In the genomic region with DNA sequence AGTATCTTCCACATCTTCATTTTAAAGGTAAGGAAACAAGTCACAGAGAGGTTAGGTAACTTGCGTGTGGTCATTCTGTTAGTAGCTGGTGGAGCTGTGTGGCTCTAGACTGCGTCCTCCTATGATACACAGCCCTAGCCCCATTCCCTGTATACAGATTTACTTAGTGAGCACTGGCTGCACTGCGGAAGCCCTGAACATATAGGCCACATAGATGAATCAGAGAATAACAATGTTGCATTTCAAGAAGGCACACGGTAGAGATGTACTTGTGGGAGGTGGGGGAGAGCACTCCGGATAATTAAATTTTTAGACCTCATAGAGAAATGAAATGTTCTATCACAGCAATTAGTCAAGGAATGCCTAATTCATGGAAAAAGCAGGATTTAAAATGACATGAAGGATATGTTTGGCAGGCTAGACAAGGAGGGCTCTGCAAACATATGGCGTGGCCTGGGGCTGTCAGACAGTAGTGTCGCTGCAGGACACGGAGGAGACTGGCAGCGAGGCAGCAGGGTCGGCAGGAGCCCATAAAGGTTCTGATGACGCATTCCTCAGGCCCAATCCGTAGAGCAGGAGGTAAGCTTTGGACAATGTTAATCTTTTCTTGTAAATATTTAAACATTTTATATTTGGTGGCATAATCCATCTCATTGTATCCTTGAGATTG, we compare ENCODE assay signal across 2 cellular contexts.
TF ChIP-seq lines count a peak whose summit lies in the region.

No MANE protein-coding gene starts in this region.

TF ChIP-seq in GM23338, 12 proteins besides CTCF, POLR2A, EP300 and RAD21 (continues in another document):
- TF ChIP-seq POLR2AphosphoS5 (IDR thresholded peaks at IDR 0.05; ENCODE audit: low read depth) (no peak), EZH2 (IDR thresholded peaks at IDR 0.05; ENCODE audit: low read depth, unreplicated experiment) (no peak), JUNB (IDR thresholded peaks at IDR 0.05; ENCODE audit: unreplicated experiment) (no peak), EZH2phosphoT487 (IDR thresholded peaks at IDR 0.05; ENCODE audit: unreplicated experiment) (no peak), CREB1 (CRISPR knock-in tag; IDR thresholded peaks at IDR 0.05; ENCODE audit: low read depth) (no peak)
- TF ChIP-seq, protein P1, sequence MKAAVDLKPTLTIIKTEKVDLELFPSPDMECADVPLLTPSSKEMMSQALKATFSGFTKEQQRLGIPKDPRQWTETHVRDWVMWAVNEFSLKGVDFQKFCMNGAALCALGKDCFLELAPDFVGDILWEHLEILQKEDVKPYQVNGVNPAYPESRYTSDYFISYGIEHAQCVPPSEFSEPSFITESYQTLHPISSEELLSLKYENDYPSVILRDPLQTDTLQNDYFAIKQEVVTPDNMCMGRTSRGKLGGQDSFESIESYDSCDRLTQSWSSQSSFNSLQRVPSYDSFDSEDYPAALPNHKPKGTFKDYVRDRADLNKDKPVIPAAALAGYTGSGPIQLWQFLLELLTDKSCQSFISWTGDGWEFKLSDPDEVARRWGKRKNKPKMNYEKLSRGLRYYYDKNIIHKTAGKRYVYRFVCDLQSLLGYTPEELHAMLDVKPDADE (IDR thresholded peaks at IDR 0.05) = no peak
- TF ChIP-seq, protein P2, sequence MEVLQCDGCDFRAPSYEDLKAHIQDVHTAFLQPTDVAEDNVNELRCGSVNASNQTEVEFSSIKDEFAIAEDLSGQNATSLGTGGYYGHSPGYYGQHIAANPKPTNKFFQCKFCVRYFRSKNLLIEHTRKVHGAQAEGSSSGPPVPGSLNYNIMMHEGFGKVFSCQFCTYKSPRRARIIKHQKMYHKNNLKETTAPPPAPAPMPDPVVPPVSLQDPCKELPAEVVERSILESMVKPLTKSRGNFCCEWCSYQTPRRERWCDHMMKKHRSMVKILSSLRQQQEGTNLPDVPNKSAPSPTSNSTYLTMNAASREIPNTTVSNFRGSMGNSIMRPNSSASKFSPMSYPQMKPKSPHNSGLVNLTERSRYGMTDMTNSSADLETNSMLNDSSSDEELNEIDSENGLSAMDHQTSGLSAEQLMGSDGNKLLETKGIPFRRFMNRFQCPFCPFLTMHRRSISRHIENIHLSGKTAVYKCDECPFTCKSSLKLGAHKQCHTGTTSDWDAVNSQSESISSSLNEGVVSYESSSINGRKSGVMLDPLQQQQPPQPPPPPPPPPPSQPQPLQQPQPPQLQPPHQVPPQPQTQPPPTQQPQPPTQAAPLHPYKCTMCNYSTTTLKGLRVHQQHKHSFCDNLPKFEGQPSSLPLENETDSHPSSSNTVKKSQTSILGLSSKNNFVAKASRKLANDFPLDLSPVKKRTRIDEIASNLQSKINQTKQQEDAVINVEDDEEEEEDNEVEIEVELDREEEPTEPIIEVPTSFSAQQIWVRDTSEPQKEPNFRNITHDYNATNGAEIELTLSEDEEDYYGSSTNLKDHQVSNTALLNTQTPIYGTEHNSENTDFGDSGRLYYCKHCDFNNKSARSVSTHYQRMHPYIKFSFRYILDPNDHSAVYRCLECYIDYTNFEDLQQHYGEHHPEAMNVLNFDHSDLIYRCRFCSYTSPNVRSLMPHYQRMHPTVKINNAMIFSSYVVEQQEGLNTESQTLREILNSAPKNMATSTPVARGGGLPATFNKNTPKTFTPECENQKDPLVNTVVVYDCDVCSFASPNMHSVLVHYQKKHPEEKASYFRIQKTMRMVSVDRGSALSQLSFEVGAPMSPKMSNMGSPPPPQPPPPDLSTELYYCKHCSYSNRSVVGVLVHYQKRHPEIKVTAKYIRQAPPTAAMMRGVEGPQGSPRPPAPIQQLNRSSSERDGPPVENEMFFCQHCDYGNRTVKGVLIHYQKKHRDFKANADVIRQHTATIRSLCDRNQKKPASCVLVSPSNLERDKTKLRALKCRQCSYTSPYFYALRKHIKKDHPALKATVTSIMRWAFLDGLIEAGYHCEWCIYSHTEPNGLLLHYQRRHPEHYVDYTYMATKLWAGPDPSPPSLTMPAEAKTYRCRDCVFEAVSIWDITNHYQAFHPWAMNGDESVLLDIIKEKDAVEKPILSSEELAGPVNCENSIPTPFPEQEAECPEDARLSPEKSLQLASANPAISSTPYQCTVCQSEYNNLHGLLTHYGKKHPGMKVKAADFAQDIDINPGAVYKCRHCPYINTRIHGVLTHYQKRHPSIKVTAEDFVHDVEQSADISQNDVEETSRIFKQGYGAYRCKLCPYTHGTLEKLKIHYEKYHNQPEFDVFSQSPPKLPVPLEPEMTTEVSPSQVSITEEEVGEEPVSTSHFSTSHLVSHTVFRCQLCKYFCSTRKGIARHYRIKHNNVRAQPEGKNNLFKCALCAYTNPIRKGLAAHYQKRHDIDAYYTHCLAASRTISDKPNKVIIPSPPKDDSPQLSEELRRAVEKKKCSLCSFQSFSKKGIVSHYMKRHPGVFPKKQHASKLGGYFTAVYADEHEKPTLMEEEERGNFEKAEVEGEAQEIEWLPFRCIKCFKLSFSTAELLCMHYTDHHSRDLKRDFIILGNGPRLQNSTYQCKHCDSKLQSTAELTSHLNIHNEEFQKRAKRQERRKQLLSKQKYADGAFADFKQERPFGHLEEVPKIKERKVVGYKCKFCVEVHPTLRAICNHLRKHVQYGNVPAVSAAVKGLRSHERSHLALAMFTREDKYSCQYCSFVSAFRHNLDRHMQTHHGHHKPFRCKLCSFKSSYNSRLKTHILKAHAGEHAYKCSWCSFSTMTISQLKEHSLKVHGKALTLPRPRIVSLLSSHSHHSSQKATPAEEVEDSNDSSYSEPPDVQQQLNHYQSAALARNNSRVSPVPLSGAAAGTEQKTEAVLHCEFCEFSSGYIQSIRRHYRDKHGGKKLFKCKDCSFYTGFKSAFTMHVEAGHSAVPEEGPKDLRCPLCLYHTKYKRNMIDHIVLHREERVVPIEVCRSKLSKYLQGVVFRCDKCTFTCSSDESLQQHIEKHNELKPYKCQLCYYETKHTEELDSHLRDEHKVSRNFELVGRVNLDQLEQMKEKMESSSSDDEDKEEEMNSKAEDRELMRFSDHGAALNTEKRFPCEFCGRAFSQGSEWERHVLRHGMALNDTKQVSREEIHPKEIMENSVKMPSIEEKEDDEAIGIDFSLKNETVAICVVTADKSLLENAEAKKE (CRISPR knock-in tag; IDR thresholded peaks at IDR 0.05) = no peak
- TF ChIP-seq, protein P3, sequence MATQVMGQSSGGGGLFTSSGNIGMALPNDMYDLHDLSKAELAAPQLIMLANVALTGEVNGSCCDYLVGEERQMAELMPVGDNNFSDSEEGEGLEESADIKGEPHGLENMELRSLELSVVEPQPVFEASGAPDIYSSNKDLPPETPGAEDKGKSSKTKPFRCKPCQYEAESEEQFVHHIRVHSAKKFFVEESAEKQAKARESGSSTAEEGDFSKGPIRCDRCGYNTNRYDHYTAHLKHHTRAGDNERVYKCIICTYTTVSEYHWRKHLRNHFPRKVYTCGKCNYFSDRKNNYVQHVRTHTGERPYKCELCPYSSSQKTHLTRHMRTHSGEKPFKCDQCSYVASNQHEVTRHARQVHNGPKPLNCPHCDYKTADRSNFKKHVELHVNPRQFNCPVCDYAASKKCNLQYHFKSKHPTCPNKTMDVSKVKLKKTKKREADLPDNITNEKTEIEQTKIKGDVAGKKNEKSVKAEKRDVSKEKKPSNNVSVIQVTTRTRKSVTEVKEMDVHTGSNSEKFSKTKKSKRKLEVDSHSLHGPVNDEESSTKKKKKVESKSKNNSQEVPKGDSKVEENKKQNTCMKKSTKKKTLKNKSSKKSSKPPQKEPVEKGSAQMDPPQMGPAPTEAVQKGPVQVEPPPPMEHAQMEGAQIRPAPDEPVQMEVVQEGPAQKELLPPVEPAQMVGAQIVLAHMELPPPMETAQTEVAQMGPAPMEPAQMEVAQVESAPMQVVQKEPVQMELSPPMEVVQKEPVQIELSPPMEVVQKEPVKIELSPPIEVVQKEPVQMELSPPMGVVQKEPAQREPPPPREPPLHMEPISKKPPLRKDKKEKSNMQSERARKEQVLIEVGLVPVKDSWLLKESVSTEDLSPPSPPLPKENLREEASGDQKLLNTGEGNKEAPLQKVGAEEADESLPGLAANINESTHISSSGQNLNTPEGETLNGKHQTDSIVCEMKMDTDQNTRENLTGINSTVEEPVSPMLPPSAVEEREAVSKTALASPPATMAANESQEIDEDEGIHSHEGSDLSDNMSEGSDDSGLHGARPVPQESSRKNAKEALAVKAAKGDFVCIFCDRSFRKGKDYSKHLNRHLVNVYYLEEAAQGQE (IDR thresholded peaks at IDR 0.05; ENCODE audit: unreplicated experiment) = no peak

TF ChIP-seq in H1, 55 proteins besides CTCF, POLR2A, EP300 and RAD21:
- TF ChIP-seq CTBP2 (IDR thresholded peaks at IDR 0.05; ENCODE audit: borderline replicate concordance, insufficient read depth, insufficient read length, low read length) (no peak), BRCA1 (IDR thresholded peaks at IDR 0.05; ENCODE audit: low read depth, low read length) (no peak), EZH2 (IDR thresholded peaks at IDR 0.05; ENCODE audit: low read depth, low read length, severe bottlenecking) (no peak), PHF8 (conservative IDR thresholded peaks at IDR 0.05; ENCODE audit: low read depth, low read length) (no peak), GTF2F1 (IDR thresholded peaks at IDR 0.05; ENCODE audit: borderline replicate concordance, low read depth, low read length) (no peak), BCL11A (IDR thresholded peaks at IDR 0.05; ENCODE audit: low read depth in 2 of 2, low read length in 2 of 2) (no peak), TAF1 (IDR thresholded peaks at IDR 0.05; ENCODE audit: low read depth, low read length) (no peak), NRF1 (IDR thresholded peaks at IDR 0.05; ENCODE audit: low read depth, low read length) (no peak), HDAC6 (IDR thresholded peaks at IDR 0.05; ENCODE audit: low read depth, low read length) (no peak), SIN3A (conservative IDR thresholded peaks at IDR 0.05 in 1 of 2, IDR thresholded peaks at IDR 0.05 in 1 of 2; ENCODE audit: low read depth in 1 of 2, low read length in 2 of 2) (no peak), HDAC2 (IDR thresholded peaks at IDR 0.05; ENCODE audit: borderline replicate concordance in 1 of 2, low read depth in 2 of 2, low read length in 2 of 2) (no peak), RNF2 (IDR thresholded peaks at IDR 0.05; ENCODE audit: borderline replicate concordance, low read depth, low read length, missing control alignments, poor library complexity, severe bottlenecking) (no peak), MAX (IDR thresholded peaks at IDR 0.05) (no peak), CHD1 (IDR thresholded peaks at IDR 0.05; ENCODE audit: low read depth, low read length) (no peak), MAFK (IDR thresholded peaks at IDR 0.05; ENCODE audit: low read depth, low read length) (no peak), GABPA (IDR thresholded peaks at IDR 0.05; ENCODE audit: borderline replicate concordance, insufficient read depth, low read length) (no peak), USF2 (IDR thresholded peaks at IDR 0.05; ENCODE audit: low read length) (no peak)
